1 cellular context compared by ENCODE assay signal in the genomic region with DNA sequence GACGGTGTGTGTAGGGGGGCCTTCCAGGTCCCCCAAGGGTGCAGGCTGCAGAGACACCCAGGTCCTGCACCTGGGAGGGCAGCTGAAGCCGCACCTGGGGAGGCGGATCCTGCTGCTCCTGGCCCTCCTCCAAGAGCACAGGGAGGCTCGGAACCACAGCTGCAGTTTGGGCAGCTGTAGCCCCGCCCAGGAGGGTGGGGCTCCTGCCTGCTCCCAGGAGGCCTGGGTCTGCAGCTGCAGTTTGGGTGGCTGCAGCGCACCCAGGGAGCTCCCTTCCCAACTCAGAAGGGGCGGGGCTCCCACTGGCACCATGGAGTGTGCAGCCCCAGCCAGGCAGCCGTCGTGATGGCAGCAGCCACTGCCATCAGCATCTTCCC.
TF ChIP-seq lines count a peak whose summit lies in the region.

No MANE protein-coding gene starts in this region.

TF ChIP-seq in H1, 55 proteins besides CTCF, POLR2A, EP300 and RAD21 (continued from another document):
- TF ChIP-seq ATF3 (IDR thresholded peaks at IDR 0.05; ENCODE audit: insufficient read depth, low read depth, low read length) (no peak), KDM5A (IDR thresholded peaks at IDR 0.05; ENCODE audit: low read length) (no peak), GABPA (IDR thresholded peaks at IDR 0.05; ENCODE audit: borderline replicate concordance, insufficient read depth, low read length) (no peak), CTBP2 (IDR thresholded peaks at IDR 0.05; ENCODE audit: borderline replicate concordance, insufficient read depth, insufficient read length, low read length) (no peak), HDAC6 (IDR thresholded peaks at IDR 0.05; ENCODE audit: low read depth, low read length) (no peak), CBX8 (IDR thresholded peaks at IDR 0.05; ENCODE audit: borderline replicate concordance, low read depth, low read length) (no peak), KDM1A (IDR thresholded peaks at IDR 0.05; ENCODE audit: borderline replicate concordance, low read length) (no peak), EZH2 (IDR thresholded peaks at IDR 0.05; ENCODE audit: low read depth, low read length, severe bottlenecking) (no peak), JUN (IDR thresholded peaks at IDR 0.05; ENCODE audit: low read depth, low read length) (no peak), KDM4A (IDR thresholded peaks at IDR 0.05; ENCODE audit: low read depth, low read length, severe bottlenecking) (no peak), JUND (IDR thresholded peaks at IDR 0.05; ENCODE audit: low read length) (no peak), TAF1 (IDR thresholded peaks at IDR 0.05; ENCODE audit: low read depth, low read length) (no peak)
